ENCODE assay signal across 9 cellular contexts in the genomic region with DNA sequence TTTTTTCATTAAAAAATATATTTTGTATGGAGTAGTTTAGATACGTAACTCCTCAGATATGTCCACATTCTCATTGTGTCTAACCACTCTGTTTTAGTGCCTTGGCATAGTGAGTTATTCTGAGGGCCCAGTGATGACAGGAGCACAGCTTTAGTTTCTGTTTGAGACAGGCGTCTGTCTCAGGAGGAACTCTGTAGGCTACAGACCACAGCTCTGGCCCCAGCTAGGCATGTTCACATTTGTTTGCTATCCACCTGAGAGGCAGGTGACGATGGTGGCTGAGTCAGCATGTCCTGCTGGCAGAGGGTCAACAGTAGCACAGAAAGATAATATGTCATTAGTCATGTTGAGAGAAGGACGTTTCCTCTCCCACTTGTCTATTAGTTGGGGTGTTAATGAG. TPM values are rescaled to one million over a fixed set of nuclear protein-coding genes. Genes with fewer than 3 reads are reported as not detected.
DNase-seq lines count a peak whose midpoint lies in the region; ATAC-seq and TF ChIP-seq lines count a peak whose summit lies in the region.
"Had no signal": no experiment of that assay in that cellular context is flagged by ENCODE, and none has a peak within 500 bp of the region (broad histone marks: within the 10 kb centered on the region; RNA-seq: fewer than 3 reads in every experiment).

No MANE protein-coding gene starts in this region.

- H3F3A ChIP-seq in MM.1S (ENCODE audit: insufficient read depth, low read length), result peaks cover 30% of the 10 kb centered on the region

- H3K4me2 ChIP-seq in MM.1S (ENCODE audit: low read depth, low read length), result peak overlapping the region; percentile 95

- peak; percentile 93 for ATAC-seq in GM18498 (IDR thresholded peaks at IDR 0.05; ENCODE audit: unreplicated experiment)
- peak; percentile 84 for ATAC-seq in GM21786 (IDR thresholded peaks at IDR 0.05; ENCODE audit: unreplicated experiment)
- ATAC-seq in upper lobe of right lung, result peak; percentile 89
- ATAC-seq: K562 had no signal

- no peaks in the 10 kb centered on the region for H3K27me3 ChIP-seq in MM.1S (replicated peaks; ENCODE audit: insufficient read depth, low read length)
- H3K27me3 ChIP-seq in upper lobe of right lung, result no peaks in the 10 kb centered on the region
- no peaks in the 10 kb centered on the region for H3K27me3 ChIP-seq in testis

- H3K4me1 ChIP-seq in MM.1S (ENCODE audit: low read length) (peaks cover 56% of the 10 kb centered on the region), upper lobe of right lung (no peaks in the 10 kb centered on the region), testis (peaks cover 10% of the 10 kb centered on the region)

- intact Hi-C loops in upper lobe of right lung (cut with DNase I), result no loop called here
- intact Hi-C loops in testis (cut with DNase I; ENCODE audit: low total_unique reads), result no loop called here

- H3K79me2 ChIP-seq in MM.1S (ENCODE audit: low read length), result peaks cover 85% of the 10 kb centered on the region

- WGBS in testis, 2 donors, result 69 to 75% methylated on average over 4 of the region's 4 CpGs

- H3K27ac ChIP-seq in MM.1S (ENCODE audit: low read length), result peak overlapping the region; percentile 94
- H3K27ac ChIP-seq in upper lobe of right lung, result no peak overlapping the region
- no peak overlapping the region for H3K27ac ChIP-seq in testis

- H3K4me3 ChIP-seq in MM.1S (ENCODE audit: low read length) (peak overlapping the region; percentile 54), epithelial cell of esophagus (ENCODE audit: low read length) (no peak overlapping the region), upper lobe of right lung (no peak overlapping the region), testis (no peak overlapping the region)
- H3K4me3 ChIP-seq: K562 had no signal

- peak; percentile 97 for DNase-seq in MM.1S
- peak; percentile 97 for DNase-seq in epithelial cell of esophagus (ENCODE audit: low read depth)
- DNase-seq in upper lobe of right lung, result peak; percentile 70
- DNase-seq in activated T-cell treated with anti-CD3 and anti-CD28 coated beads, Interleukin-2, amount 50 U/mL, for 48 hours, result no peak
- DNase-seq in stimulated activated CD4-positive, alpha-beta T cell treated with anti-CD3 and anti-CD28 coated beads, Interleukin-1b, Interleukin-23, amount 100 ng/mL, for 48 hours, result no peak
- DNase-seq in testis, result no peak

- H3K36me3 ChIP-seq in MM.1S (replicated peaks; ENCODE audit: insufficient read depth, low read length) (no peaks in the 10 kb centered on the region), upper lobe of right lung (no peaks in the 10 kb centered on the region), testis (ENCODE audit: low read depth, missing control alignments) (no peaks in the 10 kb centered on the region)

- no peaks in the 10 kb centered on the region for H4K20me1 ChIP-seq in MM.1S (ENCODE audit: insufficient read depth, low read length)

- H3K9me3 ChIP-seq in MM.1S (replicated peaks; ENCODE audit: insufficient read depth, low read length) (no peaks in the 10 kb centered on the region), upper lobe of right lung (no peaks in the 10 kb centered on the region), testis (no peaks in the 10 kb centered on the region)

- 0 out of 2 replicates have a peak overlapping the region, but pooled peaks have one; percentile 22 for H2AFZ ChIP-seq in MM.1S (ENCODE audit: low read length)

- TF ChIP-seq POLR2A in testis (IDR thresholded peaks at IDR 0.05), result no peak

- no peaks in the 10 kb centered on the region for H3K9me2 ChIP-seq in MM.1S (replicated peaks; ENCODE audit: insufficient read depth, low read length)

- TF ChIP-seq CTCF in MM.1S (IDR thresholded peaks at IDR 0.05; ENCODE audit: low read length) (no peak), epithelial cell of esophagus (IDR thresholded peaks at IDR 0.05; ENCODE audit: insufficient read depth, low read depth, low read length, missing control alignments) (no peak), upper lobe of right lung (IDR thresholded peaks at IDR 0.05) (no peak), testis (IDR thresholded peaks at IDR 0.05) (no peak)

- peak overlapping the region; percentile 76 for H3K9ac ChIP-seq in MM.1S (ENCODE audit: low read length)

RNA-seq across cellular contexts. Expression of gene LRRC1, which starts 16.3 kb away (rescaled TPM):
- total RNA-seq in upper lobe of right lung, result 22.3 TPM
- total RNA-seq in testis, result 10 to 100 TPM; 34.1 to 36.5 TPM
- polyA plus RNA-seq in testis (ENCODE audit: insufficient read depth, low read depth, low replicate concordance), result 29.5 TPM
- total RNA-seq: K562 had no signal
- polyA plus RNA-seq: K562 had no signal

Comparison
In these comparisons a context has a peak if more than half of its experiments do, and no peak if none do; other contexts are left out.
1. DNase-seq: peak in MM.1S (single experiment), epithelial cell of esophagus (single experiment) and upper lobe of right lung (single experiment); none in activated T-cell treated with anti-CD3 and anti-CD28 coated beads, Interleukin-2, amount 50 U/mL, for 48 hours (0 of 2), stimulated activated CD4-positive, alpha-beta T cell treated with anti-CD3 and anti-CD28 coated beads, Interleukin-1b, Interleukin-23, amount 100 ng/mL, for 48 hours (single experiment) and testis (single experiment).
2. Peak in every context shown above with its lines, with median percentiles within 50 percentile points of each other: ATAC-seq.